2 cellular contexts compared by ENCODE assay signal in the genomic region with DNA sequence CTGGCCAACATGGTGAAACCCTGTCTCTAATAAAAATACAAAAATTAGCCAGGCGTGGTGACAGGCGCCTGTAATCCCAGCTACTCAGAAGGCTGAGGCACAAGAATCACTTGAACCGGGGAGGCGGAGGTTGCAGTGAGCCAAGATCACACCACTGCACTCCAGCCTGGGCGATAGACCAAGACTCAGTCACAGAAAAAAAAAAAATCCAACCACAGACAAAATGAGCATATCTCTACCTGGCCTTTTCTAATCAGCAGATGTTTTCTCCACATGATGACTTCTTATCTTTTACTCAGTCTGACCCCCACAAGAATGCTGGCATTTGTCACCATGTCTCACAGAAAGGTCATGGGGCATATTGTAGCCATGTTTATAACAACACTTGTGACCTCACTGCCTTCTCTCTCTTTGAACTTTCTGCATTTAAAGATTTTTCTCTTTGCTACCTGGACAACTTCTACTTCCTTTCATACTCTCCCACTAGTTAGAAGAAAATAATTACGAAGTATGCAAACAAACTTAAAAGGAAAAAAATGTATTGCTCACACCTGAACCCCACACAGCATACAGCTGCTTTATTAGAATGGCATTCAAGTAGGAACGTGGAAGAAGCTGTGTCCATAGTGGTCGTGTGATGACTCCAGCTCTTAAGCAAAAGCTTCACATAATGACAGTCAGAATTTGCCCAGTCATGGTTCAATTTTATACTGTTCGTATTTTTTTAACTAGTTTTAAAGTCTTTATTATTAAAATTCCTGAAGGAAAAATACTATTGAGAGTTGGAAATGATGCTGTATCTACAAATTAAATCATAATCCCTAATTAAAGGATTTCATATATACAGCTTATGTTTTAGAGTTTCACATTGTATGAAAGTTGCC.
TF ChIP-seq lines count a peak whose summit lies in the region.

No MANE protein-coding gene starts in this region.

TF ChIP-seq in A549, 52 proteins besides CTCF, POLR2A, EP300 and RAD21 (continued from another document):
- TF ChIP-seq ZSCAN20 (CRISPR knock-in tag; IDR thresholded peaks at IDR 0.05) (no peak), USF2 (IDR thresholded peaks at IDR 0.05) (no peak), HOXA7 (CRISPR knock-in tag; IDR thresholded peaks at IDR 0.05) (no peak), CBX2 (IDR thresholded peaks at IDR 0.05; ENCODE audit: borderline replicate concordance, low read depth) (no peak), HES2 (IDR thresholded peaks at IDR 0.05) (no peak), PHF8 (IDR thresholded peaks at IDR 0.05; ENCODE audit: borderline replicate concordance, low read depth) (no peak), MAZ (IDR thresholded peaks at IDR 0.05; ENCODE audit: borderline replicate concordance, low read depth, low read length) (no peak), CEBPB (IDR thresholded peaks at IDR 0.05) (no peak), HMGXB4 (CRISPR knock-in tag; IDR thresholded peaks at IDR 0.05; ENCODE audit: borderline replicate concordance) (no peak), RCOR1 (IDR thresholded peaks at IDR 0.05; ENCODE audit: low read depth, low read length) (no peak)

TF ChIP-seq in GM23338, 12 proteins besides CTCF, POLR2A, EP300 and RAD21 (continued from another document):
- TF ChIP-seq, protein P1, sequence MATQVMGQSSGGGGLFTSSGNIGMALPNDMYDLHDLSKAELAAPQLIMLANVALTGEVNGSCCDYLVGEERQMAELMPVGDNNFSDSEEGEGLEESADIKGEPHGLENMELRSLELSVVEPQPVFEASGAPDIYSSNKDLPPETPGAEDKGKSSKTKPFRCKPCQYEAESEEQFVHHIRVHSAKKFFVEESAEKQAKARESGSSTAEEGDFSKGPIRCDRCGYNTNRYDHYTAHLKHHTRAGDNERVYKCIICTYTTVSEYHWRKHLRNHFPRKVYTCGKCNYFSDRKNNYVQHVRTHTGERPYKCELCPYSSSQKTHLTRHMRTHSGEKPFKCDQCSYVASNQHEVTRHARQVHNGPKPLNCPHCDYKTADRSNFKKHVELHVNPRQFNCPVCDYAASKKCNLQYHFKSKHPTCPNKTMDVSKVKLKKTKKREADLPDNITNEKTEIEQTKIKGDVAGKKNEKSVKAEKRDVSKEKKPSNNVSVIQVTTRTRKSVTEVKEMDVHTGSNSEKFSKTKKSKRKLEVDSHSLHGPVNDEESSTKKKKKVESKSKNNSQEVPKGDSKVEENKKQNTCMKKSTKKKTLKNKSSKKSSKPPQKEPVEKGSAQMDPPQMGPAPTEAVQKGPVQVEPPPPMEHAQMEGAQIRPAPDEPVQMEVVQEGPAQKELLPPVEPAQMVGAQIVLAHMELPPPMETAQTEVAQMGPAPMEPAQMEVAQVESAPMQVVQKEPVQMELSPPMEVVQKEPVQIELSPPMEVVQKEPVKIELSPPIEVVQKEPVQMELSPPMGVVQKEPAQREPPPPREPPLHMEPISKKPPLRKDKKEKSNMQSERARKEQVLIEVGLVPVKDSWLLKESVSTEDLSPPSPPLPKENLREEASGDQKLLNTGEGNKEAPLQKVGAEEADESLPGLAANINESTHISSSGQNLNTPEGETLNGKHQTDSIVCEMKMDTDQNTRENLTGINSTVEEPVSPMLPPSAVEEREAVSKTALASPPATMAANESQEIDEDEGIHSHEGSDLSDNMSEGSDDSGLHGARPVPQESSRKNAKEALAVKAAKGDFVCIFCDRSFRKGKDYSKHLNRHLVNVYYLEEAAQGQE (IDR thresholded peaks at IDR 0.05; ENCODE audit: unreplicated experiment), result no peak
- TF ChIP-seq CREB1 (CRISPR knock-in tag; IDR thresholded peaks at IDR 0.05; ENCODE audit: low read depth) (no peak), EZH2phosphoT487 (IDR thresholded peaks at IDR 0.05; ENCODE audit: unreplicated experiment) (no peak), ETS1 (IDR thresholded peaks at IDR 0.05) (no peak), EZH2 (IDR thresholded peaks at IDR 0.05; ENCODE audit: low read depth, unreplicated experiment) (no peak), ZNF462 (CRISPR knock-in tag; IDR thresholded peaks at IDR 0.05) (no peak)
